In the genomic region with DNA sequence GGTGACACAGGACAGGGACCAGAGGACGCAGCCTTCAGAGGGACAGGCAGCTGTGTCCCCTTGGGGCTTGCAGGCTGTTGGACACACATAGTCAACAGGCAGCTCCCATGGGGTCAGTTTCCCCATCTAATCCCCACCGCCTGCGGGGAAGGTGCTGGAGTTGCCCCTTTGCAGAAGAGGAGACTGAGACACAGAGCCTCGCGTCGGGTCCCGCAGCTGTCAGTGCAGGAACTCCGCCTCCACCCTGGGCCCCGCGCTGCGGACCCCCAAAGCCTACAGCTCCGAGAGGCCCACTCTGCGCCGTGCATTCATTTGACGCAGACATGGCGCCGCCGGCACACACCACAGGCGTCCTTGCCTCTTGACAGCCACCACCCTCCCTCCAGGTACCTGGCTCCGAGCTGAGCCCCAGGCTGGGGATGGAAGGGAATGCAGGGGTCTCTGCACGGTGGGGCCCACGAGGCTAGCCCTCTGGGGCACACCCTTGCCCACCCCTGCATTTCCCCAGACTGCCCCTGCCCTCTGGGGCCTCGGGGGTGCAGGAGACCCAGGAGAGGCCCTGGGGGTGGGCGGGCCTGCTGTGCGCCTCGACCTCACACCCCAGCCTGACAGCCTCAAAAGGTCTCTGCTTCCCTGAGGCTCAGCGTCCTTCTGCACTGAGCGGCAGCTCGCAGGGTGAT, we compare ENCODE assay signal across 16 cellular contexts.
DNase-seq lines count a peak whose midpoint lies in the region; ATAC-seq and TF ChIP-seq lines count a peak whose summit lies in the region.
"Had no signal": no experiment of that assay in that cellular context is flagged by ENCODE, and none has a peak within 500 bp of the region (broad histone marks: within the 10 kb centered on the region; RNA-seq: fewer than 3 reads in every experiment).

No MANE protein-coding gene starts in this region.

- no peaks in the 10 kb centered on the region for H4K20me1 ChIP-seq in osteoblast (ENCODE audit: insufficient read depth, low read length)

- intact Hi-C loops in Right ventricle myocardium inferior (cut with DNase I): no loop called here
- intact Hi-C loops in left ventricle myocardium superior (cut with micrococcal nuclease): no loop called here

- H3K4me3 ChIP-seq in osteoblast (ENCODE audit: insufficient read depth, low read length): no peak overlapping the region
- H3K4me3 ChIP-seq: A549, GM23248, HAP-1 had no signal

- H3K27me3 Mint-ChIP-seq in stimulated activated naive CD8-positive, alpha-beta T cell treated with anti-CD3 and anti-CD28 coated beads, Interleukin-15, amount 100 ng/mL, for 72 hours: no peaks in the 10 kb centered on the region
- H3K27me3 Mint-ChIP-seq: CD4-positive, alpha-beta T cell had no signal

- H3K79me2 ChIP-seq in osteoblast (ENCODE audit: insufficient read depth, low read length): no peaks in the 10 kb centered on the region

- peak overlapping the region in 1 of 2 donors; percentile 24 for H3K4me3 Mint-ChIP-seq in stimulated activated naive CD8-positive, alpha-beta T cell treated with anti-CD3 and anti-CD28 coated beads, Interleukin-15, amount 100 ng/mL, for 72 hours
- H3K4me3 Mint-ChIP-seq: CD4-positive, alpha-beta T cell had no signal

- no peak overlapping the region for H3K27ac ChIP-seq in osteoblast (ENCODE audit: low read depth, low read length)
- H3K27ac ChIP-seq: 22Rv1, A549, C4-2B, GM23248, HL-60 had no signal

- no peaks in the 10 kb centered on the region for H3K4me1 ChIP-seq in osteoblast (ENCODE audit: insufficient read depth, low read length)
- H3K4me1 ChIP-seq: A549, Caco-2, HAP-1 had no signal

- TF ChIP-seq CTCF in osteoblast (IDR thresholded peaks at IDR 0.05; ENCODE audit: extremely low read depth, low read depth, low read length): no peak

- H3K4me1 Mint-ChIP-seq in stimulated activated naive CD8-positive, alpha-beta T cell treated with anti-CD3 and anti-CD28 coated beads, Interleukin-15, amount 100 ng/mL, for 72 hours: no peaks in the 10 kb centered on the region

- peaks cover 0 to 2% of the 10 kb centered on the region in 2 donors for H3K9me3 Mint-ChIP-seq in stimulated activated naive CD8-positive, alpha-beta T cell treated with anti-CD3 and anti-CD28 coated beads, Interleukin-15, amount 100 ng/mL, for 72 hours
- H3K9me3 Mint-ChIP-seq: CD4-positive, alpha-beta T cell had no signal

- ATAC-seq in Right ventricle myocardium inferior: no peak
- ATAC-seq in left ventricle myocardium superior: no peak
- ATAC-seq in stimulated activated naive CD8-positive, alpha-beta T cell treated with anti-CD3 and anti-CD28 coated beads, Interleukin-15, amount 100 ng/mL, for 72 hours: peak; percentile 29
- ATAC-seq in stimulated activated naive CD8-positive, alpha-beta T cell treated with anti-CD3 and anti-CD28 coated beads, Interleukin-15, Interleukin-2, amounts not matched to agents 100 U/mL and 50 U/mL, for 24 hours: no peak
- no peak for ATAC-seq in HG03571 (IDR thresholded peaks at IDR 0.05; ENCODE audit: unreplicated experiment)
- ATAC-seq: A549 had no signal

- no peak overlapping the region for H2AFZ ChIP-seq in osteoblast (ENCODE audit: low read length)
- H2AFZ ChIP-seq: GM23248 had no signal

- no peak overlapping the region for H3K4me2 ChIP-seq in osteoblast (ENCODE audit: insufficient read depth, low read length)
- H3K4me2 ChIP-seq: A549 had no signal

- peak overlapping the region in 1 of 2 donors; percentile 13 for H3K27ac Mint-ChIP-seq in stimulated activated naive CD8-positive, alpha-beta T cell treated with anti-CD3 and anti-CD28 coated beads, Interleukin-15, amount 100 ng/mL, for 72 hours
- H3K27ac Mint-ChIP-seq: CD4-positive, alpha-beta T cell had no signal

- no peaks in the 10 kb centered on the region for H3K9me3 ChIP-seq in osteoblast (ENCODE audit: low read depth, low read length)
- H3K9me3 ChIP-seq: A549, Caco-2, HAP-1 had no signal

- peak; percentile 65 for DNase-seq in Right ventricle myocardium inferior (ENCODE audit: missing footprints)
- no peak for DNase-seq in left ventricle myocardium superior
- DNase-seq in stimulated activated naive CD8-positive, alpha-beta T cell treated with anti-CD3 and anti-CD28 coated beads, Interleukin-15, amount 100 ng/mL, for 72 hours: no peak
- no peak for DNase-seq in stimulated activated naive CD8-positive, alpha-beta T cell treated with anti-CD3 and anti-CD28 coated beads, Interleukin-15, Interleukin-2, amounts not matched to agents 100 U/mL and 50 U/mL, for 24 hours
- DNase-seq in osteoblast (ENCODE audit: insufficient read length, low spot score, missing footprints): peak; percentile 18
- DNase-seq in globus pallidus (ENCODE audit: low spot score): no peak
- DNase-seq: AML-193; Caco-2; CD4-positive, alpha-beta T cell; GM23248 had no signal

- H3K36me3 ChIP-seq in osteoblast (ENCODE audit: insufficient read depth, low read length): no peaks in the 10 kb centered on the region
- H3K36me3 ChIP-seq: HAP-1 had no signal

- H3K27me3 ChIP-seq in osteoblast (ENCODE audit: insufficient read depth, low read length): no peaks in the 10 kb centered on the region

Comparison
In these comparisons a context has a peak if more than half of its experiments do, and no peak if none do; other contexts are left out.
1. DNase-seq: peak in Right ventricle myocardium inferior (single experiment) and osteoblast (single experiment); none in left ventricle myocardium superior (single experiment), stimulated activated naive CD8-positive, alpha-beta T cell treated with anti-CD3 and anti-CD28 coated beads, Interleukin-15, amount 100 ng/mL, for 72 hours (0 of 2), stimulated activated naive CD8-positive, alpha-beta T cell treated with anti-CD3 and anti-CD28 coated beads, Interleukin-15, Interleukin-2, amounts not matched to agents 100 U/mL and 50 U/mL, for 24 hours (single experiment) and globus pallidus (single experiment).